Comparison of ENCODE assay signal across 15 cellular contexts in the genomic region with DNA sequence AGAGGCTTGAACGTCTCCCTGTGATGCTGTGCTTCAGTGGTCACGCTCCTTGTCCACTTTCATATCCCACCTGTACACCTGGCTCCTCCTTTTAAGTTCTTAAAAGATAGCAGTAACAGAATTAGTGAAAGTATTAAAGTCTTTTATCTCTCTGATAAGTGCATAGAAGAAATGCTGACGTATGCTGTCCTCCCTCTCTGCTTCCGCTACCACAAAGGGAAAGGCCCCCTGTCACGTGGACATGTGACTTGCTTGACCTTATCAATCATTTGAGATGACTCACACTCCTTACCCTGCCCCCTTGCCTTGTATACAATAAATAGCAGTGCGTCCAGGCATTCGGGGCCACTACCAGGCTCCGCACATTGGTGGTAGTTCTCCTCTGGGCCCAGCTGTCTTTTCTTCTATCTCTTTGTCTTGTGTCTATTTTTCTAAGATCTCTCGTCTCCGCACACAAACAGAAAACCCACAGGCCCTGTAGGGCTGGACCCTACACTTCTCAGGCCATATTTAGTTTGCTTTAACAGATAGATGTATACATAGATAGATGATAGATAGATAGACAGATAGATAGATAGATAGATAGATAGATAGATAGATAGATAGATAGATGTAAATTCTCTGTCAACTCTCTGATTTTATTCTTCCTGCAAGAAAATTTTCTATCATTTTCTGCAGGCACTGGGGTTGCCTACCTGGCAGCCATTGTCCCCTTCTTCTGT.
"Had no signal": no experiment of that assay in that cellular context is flagged by ENCODE, and none has a peak within 500 bp of the region (broad histone marks: within the 10 kb centered on the region; RNA-seq: fewer than 3 reads in every experiment).

No MANE protein-coding gene starts in this region.

- H3K4me3 ChIP-seq: pancreas, SK-N-MC, skin epidermis, tibial nerve had no signal

- H3K27me3 ChIP-seq: pancreas, tibial nerve had no signal

- H3K36me3 ChIP-seq: pancreas, tibial nerve had no signal

- H3K27ac Mint-ChIP-seq: activated B cell treated with CpG ODN at 0.5 μM for 24 hours; activated CD4-positive, alpha-beta T cell treated with anti-CD3 and anti-CD28 coated beads, Interleukin-2, amount 10 ng/mL, durations not matched to agents 24 days and 14 days; activated naive CD4-positive, alpha-beta T cell treated with anti-CD3 and anti-CD28 coated beads, Interleukin-2, amount 10 ng/mL, durations not matched to agents 7 days and 5 days; activated T-helper 17 cell treated with anti-CD3 and anti-CD28 coated beads, Interleukin-2, amount 50 U/mL, for 72 hours; nephron; stimulated activated effector memory CD8-positive, alpha-beta T cell treated with anti-CD3 and anti-CD28 coated beads, Interleukin-12 subunit alpha, Interleukin-12 subunit beta, amount 100 ng/mL, for 72 hours; T-cell had no signal

- H3K4me3 Mint-ChIP-seq: activated B cell treated with CpG ODN at 0.5 μM for 24 hours; activated CD4-positive, alpha-beta T cell treated with anti-CD3 and anti-CD28 coated beads, Interleukin-2, amount 10 ng/mL, durations not matched to agents 24 days and 14 days; activated naive CD4-positive, alpha-beta T cell treated with anti-CD3 and anti-CD28 coated beads, Interleukin-2, amount 10 ng/mL, durations not matched to agents 7 days and 5 days; activated T-helper 17 cell treated with anti-CD3 and anti-CD28 coated beads, Interleukin-2, amount 50 U/mL, for 72 hours; nephron; stimulated activated effector memory CD8-positive, alpha-beta T cell treated with anti-CD3 and anti-CD28 coated beads, Interleukin-12 subunit alpha, Interleukin-12 subunit beta, amount 100 ng/mL, for 72 hours; T-cell had no signal

- ATAC-seq: activated T-helper 17 cell treated with anti-CD3 and anti-CD28 coated beads, Interleukin-2, amount 50 U/mL, for 72 hours; pancreas; stimulated activated effector memory CD8-positive, alpha-beta T cell treated with anti-CD3 and anti-CD28 coated beads, Interleukin-12 subunit alpha, Interleukin-12 subunit beta, amount 100 ng/mL, for 72 hours; T-cell had no signal

- H3K9me3 Mint-ChIP-seq: activated naive CD4-positive, alpha-beta T cell treated with anti-CD3 and anti-CD28 coated beads, Interleukin-2, amount 10 ng/mL, durations not matched to agents 7 days and 5 days; activated T-helper 17 cell treated with anti-CD3 and anti-CD28 coated beads, Interleukin-2, amount 50 U/mL, for 72 hours had no signal

- H3K4me1 Mint-ChIP-seq: activated naive CD4-positive, alpha-beta T cell treated with anti-CD3 and anti-CD28 coated beads, Interleukin-2, amount 10 ng/mL, durations not matched to agents 7 days and 5 days; activated T-helper 17 cell treated with anti-CD3 and anti-CD28 coated beads, Interleukin-2, amount 50 U/mL, for 72 hours had no signal

- H3K4me1 ChIP-seq: pancreas, tibial nerve had no signal

- H3K9me3 ChIP-seq: pancreas had no signal

- DNase-seq: activated B cell treated with CpG ODN at 0.5 μM for 24 hours; activated CD4-positive, alpha-beta T cell treated with anti-CD3 and anti-CD28 coated beads, Interleukin-2, amount 10 ng/mL, durations not matched to agents 24 days and 14 days; activated CD8-positive, alpha-beta memory T cell treated with anti-CD3 and anti-CD28 coated beads for 24 hours; activated naive CD4-positive, alpha-beta T cell treated with anti-CD3 and anti-CD28 coated beads, Interleukin-2, amount 10 ng/mL, durations not matched to agents 7 days and 5 days; activated T-cell treated with anti-CD3 and anti-CD28 coated beads for 4 hours; hippocampal formation; pancreas; T1000 had no signal

- H3K36me3 Mint-ChIP-seq: activated naive CD4-positive, alpha-beta T cell treated with anti-CD3 and anti-CD28 coated beads, Interleukin-2, amount 10 ng/mL, durations not matched to agents 7 days and 5 days; stimulated activated effector memory CD8-positive, alpha-beta T cell treated with anti-CD3 and anti-CD28 coated beads, Interleukin-12 subunit alpha, Interleukin-12 subunit beta, amount 100 ng/mL, for 72 hours; T-cell had no signal
